In the genomic region with DNA sequence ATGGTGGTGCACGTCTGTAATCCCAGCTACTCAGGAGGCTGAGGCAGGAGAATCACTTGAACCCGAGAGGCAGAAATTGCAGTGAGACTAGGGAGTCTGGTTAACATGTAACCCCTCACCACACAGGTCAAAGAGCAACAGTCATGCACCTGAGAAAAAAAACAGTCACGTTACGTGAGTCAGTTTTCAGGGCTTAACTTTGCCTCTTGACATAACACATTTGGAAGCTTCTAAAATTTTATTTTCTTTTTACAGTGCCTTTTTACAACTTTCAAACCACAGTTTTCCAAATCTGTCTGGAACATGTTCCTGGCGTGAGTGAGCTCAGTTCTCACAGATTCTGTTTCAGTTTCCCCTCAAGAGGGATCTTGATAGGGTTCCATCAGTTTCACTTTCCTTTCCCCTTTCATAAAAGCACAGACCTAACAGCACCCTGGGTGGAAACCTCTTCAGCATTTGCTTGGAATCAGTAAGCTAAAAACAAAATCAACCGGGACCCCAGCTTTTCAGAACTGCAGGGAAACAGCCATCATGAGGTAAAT, we compare ENCODE assay signal across 8 cellular contexts. TPM values are rescaled to one million over a fixed set of nuclear protein-coding genes. Genes with fewer than 3 reads are reported as not detected.
DNase-seq lines count a peak whose midpoint lies in the region; ATAC-seq and TF ChIP-seq lines count a peak whose summit lies in the region.

No MANE protein-coding gene starts in this region.

- H3K4me1 ChIP-seq in Caco-2 = peaks cover 32% of the 10 kb centered on the region

- BruUV-seq in Caco-2 (replicated peaks; lab: Mats Ljungman, UMichigan) = no TSS peak

- POLR2A ChIA-PET in Caco-2 (lab: Charles Lee) = interaction anchor here (0.5 kb wide), 1 partner anchor 18 kb away, joined by 3 read pairs; no protein-coding TSS in a partner anchor

- intact Hi-C loops in Caco-2 (cut with micrococcal nuclease; ENCODE audit: unreplicated experiment) = loop anchor here (1.0 kb wide), 1 partner anchor 20 kb away; no protein-coding TSS in a partner anchor

- ATAC-seq in GM19463 (IDR thresholded peaks at IDR 0.05; ENCODE audit: unreplicated experiment) = peak; percentile 35
- ATAC-seq in activated T-cell treated with anti-CD3 and anti-CD28 coated beads, Interleukin-2, amount 50 U/mL, for 72 hours (replicated peaks in 1 of 2) = peak; percentile 42 to 47

- no peaks in the 10 kb centered on the region for H3K36me3 ChIP-seq in Caco-2 (ENCODE audit: control insufficient read depth, insufficient read depth, low read length)

- H3K36me3 Mint-ChIP-seq in Caco-2 (ENCODE audit: insufficient read depth, unreplicated experiment) (no peaks in the 10 kb centered on the region), progenitor cell of endocrine pancreas (ENCODE audit: insufficient read depth) (no peaks in the 10 kb centered on the region)
- H3K36me3 Mint-ChIP-seq in activated T-cell treated with anti-CD3 and anti-CD28 coated beads, Interleukin-2, amount 50 U/mL, for 72 hours (ENCODE audit: insufficient read depth in 2 of 2) = peaks cover 0 to 2% of the 10 kb centered on the region in 2 donors

- TF ChIP-seq CTCF in Caco-2 (IDR thresholded peaks at IDR 0.05; ENCODE audit: insufficient read depth in 1 of 2, low read depth in 1 of 2, low read length in 1 of 2, severe bottlenecking in 1 of 2, unreplicated experiment in 1 of 2) = no peak
- TF ChIP-seq CTCF in foreskin fibroblast (IDR thresholded peaks at IDR 0.05; ENCODE audit: low read depth, low read length) = no peak
- TF ChIP-seq CTCF in progenitor cell of endocrine pancreas (IDR thresholded peaks at IDR 0.05; ENCODE audit: unreplicated experiment) = no peak

- H3K27me3 ChIP-seq in Caco-2 (replicated peaks; ENCODE audit: control insufficient read depth, insufficient read depth, low read length) = no peaks in the 10 kb centered on the region

- CTCF ChIA-PET in Caco-2 (lab: Charles Lee) = interaction anchor here (0.5 kb wide), 1 partner anchor 33 kb away, joined by 3 read pairs; no protein-coding TSS in a partner anchor

- H3K4me3 Mint-ChIP-seq in Caco-2 (ENCODE audit: unreplicated experiment) (peak overlapping the region; percentile 41), progenitor cell of endocrine pancreas (ENCODE audit: low read depth) (no peak overlapping the region)
- H3K4me3 Mint-ChIP-seq in activated T-cell treated with anti-CD3 and anti-CD28 coated beads, Interleukin-2, amount 50 U/mL, for 72 hours = peak overlapping the region; percentile 73 to 79

- peak overlapping the region; percentile 65 for H3K27ac Mint-ChIP-seq in Caco-2 (ENCODE audit: unreplicated experiment)
- peak overlapping the region; percentile 9 for H3K27ac Mint-ChIP-seq in activated T-cell treated with anti-CD3 and anti-CD28 coated beads, Interleukin-2, amount 50 U/mL, for 72 hours
- peak overlapping the region; percentile 88 for H3K27ac Mint-ChIP-seq in progenitor cell of endocrine pancreas

- H3K27me3 Mint-ChIP-seq in Caco-2 (ENCODE audit: insufficient read depth, unreplicated experiment) = no peaks in the 10 kb centered on the region
- H3K27me3 Mint-ChIP-seq in activated T-cell treated with anti-CD3 and anti-CD28 coated beads, Interleukin-2, amount 50 U/mL, for 72 hours (ENCODE audit: low read depth) = peaks cover 57% of the 10 kb centered on the region
- no peaks in the 10 kb centered on the region for H3K27me3 Mint-ChIP-seq in progenitor cell of endocrine pancreas

- H3K9me3 Mint-ChIP-seq in Caco-2 (ENCODE audit: unreplicated experiment) (no peaks in the 10 kb centered on the region), progenitor cell of endocrine pancreas (ENCODE audit: low read depth) (peaks cover 3% of the 10 kb centered on the region)
- H3K9me3 Mint-ChIP-seq in activated T-cell treated with anti-CD3 and anti-CD28 coated beads, Interleukin-2, amount 50 U/mL, for 72 hours = no peaks in the 10 kb centered on the region

- H3K4me3 ChIP-seq in Caco-2 (ENCODE audit: low read depth, low read length) (peak overlapping the region; percentile 0; the same call in 1 of the 2 replicates), foreskin fibroblast (ENCODE audit: low read depth in 1 of 2, low read length in 2 of 2) (peak overlapping the region; percentile 51 to 53)

- DNase-seq in Caco-2 (peak in 1 of 2 experiments; percentile 10), HT-29 (ENCODE audit: low spot score) (peak; percentile 24), foreskin fibroblast (peak; percentile 54 to 78), progenitor cell of endocrine pancreas (ENCODE audit: low spot score, unreplicated experiment) (no peak), mesenteric fat pad (ENCODE audit: low spot score) (no peak), foreskin melanocyte (no peak)
- peak; percentile 27 to 29 for DNase-seq in activated T-cell treated with anti-CD3 and anti-CD28 coated beads, Interleukin-2, amount 50 U/mL, for 72 hours

- H3K4me1 Mint-ChIP-seq in Caco-2 (ENCODE audit: low read depth, unreplicated experiment) = peaks cover 18% of the 10 kb centered on the region
- H3K4me1 Mint-ChIP-seq in activated T-cell treated with anti-CD3 and anti-CD28 coated beads, Interleukin-2, amount 50 U/mL, for 72 hours (ENCODE audit: low read depth) = peaks cover 73% of the 10 kb centered on the region
- peaks cover 29% of the 10 kb centered on the region for H3K4me1 Mint-ChIP-seq in progenitor cell of endocrine pancreas (ENCODE audit: low read depth)

- H3K9me3 ChIP-seq in Caco-2 = no peaks in the 10 kb centered on the region; the same call in 1 of the 2 replicates

RNA-seq across cellular contexts. Expression of a gene that starts 4.4 kb away (rescaled TPM):
- total RNA-seq in Caco-2 (2022) = 1.5 and 1.8 TPM in 2 replicates
- 6.1 and 6.9 TPM in 2 replicates for total RNA-seq in HT-29 (2014; rRNA removed; shearing (Covaris generic))
- total RNA-seq in activated T-cell treated with anti-CD3 and anti-CD28 coated beads, Interleukin-2, amount 50 U/mL, for 72 hours = 10 to 100 TPM in 1 of 2 donors, 1 to 10 TPM in 1; 6.7 to 19.5 TPM
- total RNA-seq in progenitor cell of endocrine pancreas = 0.16 TPM in 1 of 2 replicates, not detected in the other
- 24.2 TPM for total RNA-seq in mesenteric fat pad

RNA-seq across cellular contexts. Expression of a gene that starts 30.3 kb away (rescaled TPM):
- total RNA-seq in Caco-2 (2022) = 0.43 and 0.56 TPM in 2 replicates
- total RNA-seq in HT-29 (2014; rRNA removed; shearing (Covaris generic)) = 1.7 and 4.0 TPM in 2 replicates
- total RNA-seq in activated T-cell treated with anti-CD3 and anti-CD28 coated beads, Interleukin-2, amount 50 U/mL, for 72 hours = 10 to 100 TPM; 10.8 to 36.0 TPM
- total RNA-seq in progenitor cell of endocrine pancreas = not detected in 2 replicates
- total RNA-seq in mesenteric fat pad = 3.8 TPM

RNA-seq across cellular contexts. Expression of a gene that starts 45.7 kb away (rescaled TPM):
- total RNA-seq in Caco-2 (2022) = not detected in 2 replicates
- not detected in 2 replicates for total RNA-seq in HT-29 (2014; rRNA removed; shearing (Covaris generic))
- not detected for total RNA-seq in activated T-cell treated with anti-CD3 and anti-CD28 coated beads, Interleukin-2, amount 50 U/mL, for 72 hours
- not detected in 2 replicates for total RNA-seq in progenitor cell of endocrine pancreas
- not detected for total RNA-seq in mesenteric fat pad

Comparison
In these comparisons a context has a peak if more than half of its experiments do, and no peak if none do; other contexts are left out.
1. DNase-seq: peak in HT-29 (single experiment), activated T-cell treated with anti-CD3 and anti-CD28 coated beads, Interleukin-2, amount 50 U/mL, for 72 hours (2 of 2) and foreskin fibroblast (2 of 2); none in progenitor cell of endocrine pancreas (single experiment), mesenteric fat pad (single experiment) and foreskin melanocyte (single experiment).
2. H3K27ac Mint-ChIP-seq: peak in every context shown above with its lines; median percentile 88 in progenitor cell of endocrine pancreas; 65 in Caco-2; 9 in activated T-cell treated with anti-CD3 and anti-CD28 coated beads, Interleukin-2, amount 50 U/mL, for 72 hours.